In genomic region chr3:53075743-53076140, GRCh38 we compare ENCODE assay signal across 17 cellular contexts.
"Had no signal": no experiment of that assay in that cellular context is flagged by ENCODE, and none has a peak within 500 bp of the region (broad histone marks: within the 10 kb centered on the region; RNA-seq: fewer than 3 reads in every experiment).

No MANE protein-coding gene starts in this region.

- DNase-seq: activated CD4-positive, alpha-beta T cell treated with anti-CD3 and anti-CD28 coated beads, Interleukin-2, amount 50 U/mL, for 1 hour; body of pancreas; caudate nucleus; foreskin melanocyte; glutamatergic neuron; hypothalamus; nucleus accumbens; stimulated activated CD4-positive, alpha-beta T cell treated with anti-CD3 and anti-CD28 coated beads, Interleukin-2, amount 100 ng/mL, for 24 hours; stimulated activated naive CD8-positive, alpha-beta T cell treated with anti-CD3 and anti-CD28 coated beads, Interleukin-15, Interleukin-2, amounts not matched to agents 100 U/mL and 50 U/mL, for 24 hours; substantia nigra had no signal

- H3K27me3 ChIP-seq: body of pancreas, tibial nerve had no signal

- H3K27ac ChIP-seq: body of pancreas, tibial nerve had no signal

- ATAC-seq: activated CD4-positive, CD25-positive, alpha-beta regulatory T cell treated with anti-CD3 and anti-CD28 coated beads, Interleukin-2, amount 50 U/mL, for 24 hours; body of pancreas; stimulated activated naive CD8-positive, alpha-beta T cell treated with anti-CD3 and anti-CD28 coated beads, Interleukin-15, Interleukin-2, amounts not matched to agents 100 U/mL and 50 U/mL, for 24 hours had no signal

- H3K36me3 Mint-ChIP-seq: activated naive CD8-positive, alpha-beta T cell; mesothelial cell of epicardium had no signal

- H3K9me3 ChIP-seq: body of pancreas, tibial nerve had no signal

- H3K4me3 Mint-ChIP-seq: activated naive CD8-positive, alpha-beta T cell; mesothelial cell of epicardium; nephron; T-helper 1 cell treated with Interleukin-12 subunit alpha and Interleukin-12 subunit beta and Interleukin-4 antibody, amounts not matched to agents 30 μg/mL and 1 μg/mL, for 36 hours had no signal

- H3K27me3 Mint-ChIP-seq: activated naive CD8-positive, alpha-beta T cell had no signal

- H3K4me3 ChIP-seq: body of pancreas, lung, tibial nerve had no signal

- H3K27ac Mint-ChIP-seq: activated naive CD8-positive, alpha-beta T cell; mesothelial cell of epicardium; nephron; T-helper 1 cell treated with Interleukin-12 subunit alpha and Interleukin-12 subunit beta and Interleukin-4 antibody, amounts not matched to agents 30 μg/mL and 1 μg/mL, for 36 hours had no signal

- H3K9me3 Mint-ChIP-seq: mesothelial cell of epicardium; nephron; T-helper 1 cell treated with Interleukin-12 subunit alpha and Interleukin-12 subunit beta and Interleukin-4 antibody, amounts not matched to agents 30 μg/mL and 1 μg/mL, for 36 hours had no signal
